Comparison of ENCODE assay signal across 24 cellular contexts in the genomic region with DNA sequence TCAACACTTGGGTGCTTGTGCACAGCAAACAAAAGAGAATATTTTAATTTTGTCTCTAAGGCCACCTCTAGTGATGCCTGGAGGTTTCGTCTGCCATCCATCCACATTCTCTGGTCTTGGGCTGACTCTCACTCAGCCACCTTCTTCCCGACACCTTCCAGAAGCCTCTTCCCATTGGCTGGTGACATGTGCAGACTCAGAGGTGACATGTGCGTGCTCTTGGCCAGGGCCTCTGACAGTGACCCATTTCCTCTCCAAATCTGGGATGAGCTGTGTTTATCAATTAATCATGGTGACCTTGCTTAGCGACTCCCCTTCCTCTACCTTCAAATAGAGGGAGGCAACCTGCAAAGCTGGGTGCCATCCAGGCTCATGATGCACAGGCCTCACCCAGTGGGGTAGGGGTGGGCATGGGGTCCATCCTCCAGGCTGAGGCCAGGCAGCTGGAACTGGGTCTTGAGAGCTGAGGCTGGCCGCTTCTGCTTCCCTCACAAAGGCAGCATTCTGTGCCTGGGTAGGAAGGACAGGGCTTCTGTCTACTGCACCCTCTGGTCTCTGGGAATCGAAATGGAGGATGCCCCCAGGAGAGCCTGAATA.
"Had no signal": no experiment of that assay in that cellular context is flagged by ENCODE, and none has a peak within 500 bp of the region (broad histone marks: within the 10 kb centered on the region; RNA-seq: fewer than 3 reads in every experiment).

No MANE protein-coding gene starts in this region.

- ATAC-seq: effector memory CD8-positive, alpha-beta T cell; esophagus mucosa; gastrocnemius medialis; heart right ventricle; left cardiac atrium; left lung; left ventricle myocardium superior had no signal

- H3K36me3 ChIP-seq: colonic mucosa, esophagus squamous epithelium, gastrocnemius medialis, heart right ventricle, left lung, lower lobe of right lung had no signal

- DNase-seq: colonic mucosa; cortex of kidney; effector CD8-positive, alpha-beta T cell; effector memory CD8-positive, alpha-beta T cell; endodermal cell; erythroblast; esophagus squamous epithelium; foreskin fibroblast; foreskin melanocyte; gastrocnemius medialis; glutamatergic neuron; heart right ventricle; hippocampal formation; left cardiac atrium; left lung; left ventricle myocardium superior; lower lobe of right lung; mesenchymal stem cell; midbrain had no signal

- H3K4me1 ChIP-seq: colonic mucosa, esophagus squamous epithelium, gastrocnemius medialis, heart right ventricle, left lung, lower lobe of right lung had no signal

- H3K4me3 ChIP-seq: colonic mucosa, esophagus squamous epithelium, gastrocnemius medialis, heart right ventricle, left lung, lower lobe of right lung had no signal

- FAIRE-seq: endometrium, islet of Langerhans, keratinocyte had no signal

- H3K9me3 ChIP-seq: colonic mucosa, esophagus squamous epithelium, gastrocnemius medialis, heart right ventricle, left lung, lower lobe of right lung had no signal

- H3K27me3 ChIP-seq: colonic mucosa had no signal

- H3K27ac ChIP-seq: colonic mucosa, epithelial cell of prostate, esophagus squamous epithelium, gastrocnemius medialis, heart right ventricle, left lung, lower lobe of right lung had no signal
